In the genomic region with DNA sequence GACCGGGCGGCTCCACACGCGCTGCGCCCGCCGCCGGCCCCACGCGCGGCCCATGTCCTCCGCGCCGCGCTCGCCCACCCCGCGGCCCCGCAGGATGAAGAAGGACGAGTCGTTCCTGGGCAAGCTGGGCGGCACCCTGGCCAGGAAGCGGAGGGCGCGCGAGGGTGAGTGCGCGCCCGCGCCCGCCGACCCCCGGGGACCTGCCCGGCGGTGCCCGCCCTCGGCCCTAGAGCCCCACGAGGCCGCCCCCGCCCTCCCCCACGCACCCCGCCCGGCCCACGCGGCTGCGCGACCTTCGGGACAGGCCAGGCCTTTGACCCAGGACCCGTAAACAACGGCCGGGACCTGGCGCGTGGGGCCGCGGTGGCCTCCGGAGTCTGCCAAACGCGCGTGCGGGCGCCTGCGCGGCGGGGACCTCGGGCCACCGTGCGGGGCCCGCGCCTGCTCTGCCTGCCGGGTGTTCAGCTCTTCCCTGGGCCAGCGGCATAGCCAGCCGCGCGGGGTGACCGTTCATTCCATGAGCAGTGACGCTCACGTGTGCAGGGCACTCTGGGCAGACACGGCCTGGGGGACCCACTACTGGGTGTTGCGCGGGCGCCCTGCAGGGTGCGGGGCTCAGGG, we compare ENCODE assay signal across 1 cellular context.
TF ChIP-seq lines count a peak whose summit lies in the region.

A gene with protein sequence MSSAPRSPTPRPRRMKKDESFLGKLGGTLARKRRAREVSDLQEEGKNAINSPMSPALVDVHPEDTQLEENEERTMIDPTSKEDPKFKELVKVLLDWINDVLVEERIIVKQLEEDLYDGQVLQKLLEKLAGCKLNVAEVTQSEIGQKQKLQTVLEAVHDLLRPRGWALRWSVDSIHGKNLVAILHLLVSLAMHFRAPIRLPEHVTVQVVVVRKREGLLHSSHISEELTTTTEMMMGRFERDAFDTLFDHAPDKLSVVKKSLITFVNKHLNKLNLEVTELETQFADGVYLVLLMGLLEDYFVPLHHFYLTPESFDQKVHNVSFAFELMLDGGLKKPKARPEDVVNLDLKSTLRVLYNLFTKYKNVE (plus strand): TSS at position 15 of the 621 bp plus-strand sequence. CDS start 38 bp downstream, at position 53.

TF ChIP-seq in HCT116, 20 proteins besides CTCF, POLR2A, EP300 and RAD21 (continued from another document):
- TF ChIP-seq ATF3 (IDR thresholded peaks at IDR 0.05) (no peak), EZH2phosphoT487 (IDR thresholded peaks at IDR 0.05; ENCODE audit: borderline replicate concordance) (no peak), YY1 (IDR thresholded peaks at IDR 0.05; ENCODE audit: extremely low read depth, insufficient replicate concordance, low read depth, low read length) (no peak), ZNF274 (IDR thresholded peaks at IDR 0.05; ENCODE audit: low read depth, low read length) (no peak), JUND (IDR thresholded peaks at IDR 0.05) (no peak)
TF ChIP-seq in HCT116: peak in this region for 3.
